In the genomic region with DNA sequence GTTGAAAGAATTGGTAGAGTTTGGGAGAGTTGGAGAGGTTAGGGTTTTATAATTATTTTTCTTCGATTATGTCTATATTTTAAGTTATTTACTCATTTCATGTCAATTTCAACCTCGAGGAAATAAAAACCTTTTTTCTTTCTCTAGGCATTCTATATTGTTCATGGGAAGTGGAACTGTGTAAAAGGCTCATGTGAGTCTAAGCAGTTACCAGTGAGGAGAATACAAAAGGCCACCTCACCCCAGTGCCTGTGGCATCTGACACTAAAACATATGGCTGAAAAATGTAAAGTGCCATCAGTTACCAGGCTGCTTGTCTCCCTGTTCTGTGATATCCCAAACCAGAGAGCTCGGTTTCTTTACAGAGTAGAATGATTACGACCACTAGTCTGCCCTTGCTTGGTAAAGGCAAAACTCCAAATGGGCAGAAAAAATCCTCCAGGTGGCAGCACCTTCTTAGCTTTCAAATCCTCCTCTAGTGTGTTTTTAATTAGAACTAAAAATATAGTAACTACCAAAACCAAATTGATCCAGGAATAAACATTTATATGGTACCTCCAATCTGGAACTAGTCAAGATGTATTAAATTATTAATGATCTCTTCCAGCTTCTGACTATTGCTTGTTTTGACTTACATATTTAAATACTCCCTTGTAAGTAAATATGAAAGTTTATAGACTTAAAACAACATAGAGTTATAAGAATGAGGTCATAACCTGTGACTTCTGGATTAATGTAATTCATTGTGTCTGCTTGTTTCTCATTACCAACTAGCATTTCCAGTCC, we compare ENCODE assay signal across 8 cellular contexts.
DNase-seq lines count a peak whose midpoint lies in the region; ATAC-seq and TF ChIP-seq lines count a peak whose summit lies in the region.

No MANE protein-coding gene starts in this region.

- no peaks in the 10 kb centered on the region for H3K9me3 ChIP-seq in ascending aorta
- H3K9me3 ChIP-seq in T-helper 17 cell (ENCODE audit: control insufficient read depth, low read length, poor library complexity, severe bottlenecking), result no peaks in the 10 kb centered on the region

- H3K4me1 ChIP-seq in ascending aorta, result no peaks in the 10 kb centered on the region

- ATAC-seq in GM18907 (IDR thresholded peaks at IDR 0.05; ENCODE audit: unreplicated experiment) (peak; percentile 89), HG03469 (IDR thresholded peaks at IDR 0.05; ENCODE audit: unreplicated experiment) (peak; percentile 75), T-helper 17 cell (no peak)

- no peaks in the 10 kb centered on the region for H3K36me3 ChIP-seq in ascending aorta

- H3K27me3 Mint-ChIP-seq in T-helper 17 cell, result peaks cover 46% of the 10 kb centered on the region

- intact Hi-C loops in ascending aorta (cut with DNase I), result loop anchor here (1.0 to 2.0 kb wide), 2 partner anchors 363 to 548 kb away; no protein-coding TSS in a partner anchor

- no peak overlapping the region for H3K4me3 ChIP-seq in ascending aorta

- H3K4me1 Mint-ChIP-seq in T-helper 17 cell, result no peaks in the 10 kb centered on the region

- DNase-seq in DMS 273 (lab: John Stamatoyannopoulos, UW; ENCODE audit: unreplicated experiment) (peak; percentile 83), NCI-H69 (lab: John Stamatoyannopoulos, UW) (peak; percentile 91), ascending aorta (ENCODE audit: low spot score in 2 of 2) (no peak), iPS DF 19.7 (ENCODE audit: low read depth, low spot score) (peak; percentile 30), stromal cell of bone marrow (ENCODE audit: low read depth) (peak; percentile 57), T-helper 17 cell (no peak)

- no peaks in the 10 kb centered on the region for H3K27me3 ChIP-seq in ascending aorta

- peak; percentile 23 to 65 (median 48) for TF ChIP-seq CTCF in ascending aorta (IDR thresholded peaks at IDR 0.05)

- H3K27ac ChIP-seq in ascending aorta, result no peak overlapping the region

- H3K27ac Mint-ChIP-seq in T-helper 17 cell, result no peak overlapping the region

- no peaks in the 10 kb centered on the region for H3K36me3 Mint-ChIP-seq in T-helper 17 cell (ENCODE audit: low read depth)

- no peak overlapping the region for H3K4me3 Mint-ChIP-seq in T-helper 17 cell

Comparison
In these comparisons a context has a peak if more than half of its experiments do, and no peak if none do; other contexts are left out.
1. DNase-seq: peak in DMS 273 (single experiment), NCI-H69 (single experiment), iPS DF 19.7 (single experiment) and stromal cell of bone marrow (single experiment); none in ascending aorta (0 of 2) and T-helper 17 cell (0 of 3).